12 cellular contexts compared by ENCODE assay signal in the genomic region with DNA sequence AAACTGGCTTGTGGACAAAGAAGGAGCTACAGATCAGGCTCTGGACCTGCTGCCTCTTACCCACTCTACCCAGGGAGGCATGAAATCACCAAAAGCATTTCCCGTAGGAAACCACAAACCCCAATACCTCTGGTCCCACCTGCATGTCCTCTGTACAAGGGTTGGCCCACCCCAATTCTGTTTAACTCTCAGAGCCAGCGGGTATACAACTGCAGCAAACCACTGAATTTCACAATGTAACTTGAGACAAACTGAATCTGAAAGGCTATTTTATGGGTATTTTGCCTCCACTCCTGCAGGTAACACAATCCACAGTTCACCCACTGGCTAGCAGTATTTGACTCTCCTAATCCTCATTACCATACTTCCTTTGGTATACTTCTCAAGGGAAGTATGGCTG. TPM values are rescaled to one million over a fixed set of nuclear protein-coding genes. Genes with fewer than 3 reads are reported as not detected.
DNase-seq lines count a peak whose midpoint lies in the region; ATAC-seq, FAIRE-seq and TF ChIP-seq lines count a peak whose summit lies in the region.
"Had no signal": no experiment of that assay in that cellular context is flagged by ENCODE, and none has a peak within 500 bp of the region (broad histone marks: within the 10 kb centered on the region; RNA-seq: fewer than 3 reads in every experiment).

No MANE protein-coding gene starts in this region.

- H3K9me2 ChIP-seq in SK-N-SH: no peaks in the 10 kb centered on the region

- H3K9me3 ChIP-seq in DND-41 (ENCODE audit: insufficient read depth, low read length, severe bottlenecking) (no peaks in the 10 kb centered on the region), SK-N-SH (no peaks in the 10 kb centered on the region), Caco-2 (no peaks in the 10 kb centered on the region), right cardiac atrium (ENCODE audit: control insufficient read depth, low read length) (no peaks in the 10 kb centered on the region)

- WGBS in SK-N-SH (ENCODE audit: low lambda C conversion rate): 54% methylated on average over 2 of the region's 2 CpGs
- WGBS in right cardiac atrium: 53% methylated on average over 2 of the region's 2 CpGs

- H3K79me2 ChIP-seq in DND-41 (ENCODE audit: insufficient read depth, low read length) (no peaks in the 10 kb centered on the region), SK-N-SH (ENCODE audit: insufficient read depth) (peaks cover 31% of the 10 kb centered on the region)

- no peaks in the 10 kb centered on the region for H3K4me1 Mint-ChIP-seq in Caco-2 (ENCODE audit: low read depth, unreplicated experiment)

- no peak overlapping the region for H3K4me3 ChIP-seq in DND-41 (ENCODE audit: low read depth in 1 of 2, low read length in 2 of 2)
- H3K4me3 ChIP-seq in SK-N-SH (ENCODE audit: low read depth in 2 of 2, low read length in 1 of 2): no peak overlapping the region
- no peak overlapping the region for H3K4me3 ChIP-seq in Caco-2 (ENCODE audit: low read depth, low read length)
- no peak overlapping the region for H3K4me3 ChIP-seq in right cardiac atrium (ENCODE audit: low read length)
- H3K4me3 ChIP-seq: lung, smooth muscle cell had no signal

- TF ChIP-seq RAD21 in SK-N-SH (IDR thresholded peaks at IDR 0.05; ENCODE audit: low read length): no peak

- H3K27me3 Mint-ChIP-seq in Caco-2 (ENCODE audit: insufficient read depth, unreplicated experiment): peaks cover 10% of the 10 kb centered on the region

- H3F3A ChIP-seq in SK-N-SH (replicated peaks; ENCODE audit: insufficient read depth): peaks cover 10% of the 10 kb centered on the region

- POLR2A ChIA-PET in SK-N-SH (lab: Yijun Ruan, JAX) (no interaction called here), Caco-2 (lab: Charles Lee) (no interaction called here)

- DNase-seq in DND-41 (peak; percentile 71), SK-N-SH (no peak), Caco-2 (no peak), right cardiac atrium (no peak), NCI-H226 (no peak), frontal cortex (ENCODE audit: low spot score in 2 of 2) (no peak)
- DNase-seq: C1 segment of cervical spinal cord had no signal

- H3K4me1 ChIP-seq in DND-41 (ENCODE audit: insufficient read depth, low read length) (peaks cover 18% of the 10 kb centered on the region), SK-N-SH (ENCODE audit: control insufficient read depth in 1 of 2, insufficient read depth in 2 of 2, low read depth in 1 of 2, low read length in 1 of 2) (peaks cover 8 to 13% of the 10 kb centered on the region in 2 experiments; a peak in 3 of 4 replicates), Caco-2 (no peaks in the 10 kb centered on the region), right cardiac atrium (ENCODE audit: control insufficient read depth, insufficient read depth, low read length) (no peaks in the 10 kb centered on the region)

- H3K27me3 ChIP-seq in DND-41 (ENCODE audit: insufficient read depth, low read length, poor library complexity) (no peaks in the 10 kb centered on the region), SK-N-SH (ENCODE audit: insufficient read depth) (no peaks in the 10 kb centered on the region), Caco-2 (replicated peaks; ENCODE audit: control insufficient read depth, insufficient read depth, low read length) (no peaks in the 10 kb centered on the region), right cardiac atrium (ENCODE audit: control insufficient read depth, insufficient read depth) (peaks cover 6% of the 10 kb centered on the region)

- no peak overlapping the region for H3K4me3 Mint-ChIP-seq in Caco-2 (ENCODE audit: unreplicated experiment)

- no peak for TF ChIP-seq EP300 in SK-N-SH (IDR thresholded peaks at IDR 0.05; ENCODE audit: borderline replicate concordance in 1 of 2, low read depth in 1 of 2, low read length in 1 of 2)

- no peak for FAIRE-seq in frontal cortex (lab: Jason Lieb, UNC)

- H3K9ac ChIP-seq in DND-41 (ENCODE audit: low read depth, low read length): no peak overlapping the region
- no peak overlapping the region for H3K9ac ChIP-seq in SK-N-SH

- H3K36me3 ChIP-seq in DND-41 (ENCODE audit: insufficient read depth, low read length) (no peaks in the 10 kb centered on the region), SK-N-SH (replicated peaks in 1 of 2; ENCODE audit: control insufficient read depth in 1 of 2, insufficient read depth in 2 of 2, low read length in 1 of 2) (peaks cover 5 to 7% of the 10 kb centered on the region in 2 experiments), Caco-2 (ENCODE audit: control insufficient read depth, insufficient read depth, low read length) (no peaks in the 10 kb centered on the region)

- H3K27ac ChIP-seq in DND-41 (ENCODE audit: low read length) (peak overlapping the region; percentile 7; the same call in 1 of the 2 replicates), SK-N-SH (ENCODE audit: low read depth in 2 of 2, low read length in 1 of 2) (peak overlapping the region; percentile 17 to 28; a peak in 2 of 4 replicates), right cardiac atrium (ENCODE audit: low read length) (no peak overlapping the region)

- intact Hi-C loops in Caco-2 (cut with micrococcal nuclease; ENCODE audit: unreplicated experiment): no loop called here
- intact Hi-C loops in right cardiac atrium (cut with DNase I): no loop called here

- H4K20me1 ChIP-seq in DND-41 (ENCODE audit: insufficient read depth, low read length) (no peaks in the 10 kb centered on the region; the same call in 1 of the 2 replicates), SK-N-SH (ENCODE audit: insufficient read depth) (no peaks in the 10 kb centered on the region)

- no peaks in the 10 kb centered on the region for H3K36me3 Mint-ChIP-seq in Caco-2 (ENCODE audit: insufficient read depth, unreplicated experiment)

- H2AFZ ChIP-seq in DND-41 (ENCODE audit: low read depth, low read length) (no peak overlapping the region), SK-N-SH (ENCODE audit: low read depth) (no peak overlapping the region)

- no peak overlapping the region for H3K27ac Mint-ChIP-seq in Caco-2 (ENCODE audit: unreplicated experiment)

- BruUV-seq in Caco-2 (replicated peaks; lab: Mats Ljungman, UMichigan): no TSS peak

- no peak for TF ChIP-seq CTCF in DND-41 (IDR thresholded peaks at IDR 0.05; ENCODE audit: borderline replicate concordance, extremely low read depth, low read length, poor library complexity, severe bottlenecking)
- TF ChIP-seq CTCF in SK-N-SH (IDR thresholded peaks at IDR 0.05): no peak
- TF ChIP-seq CTCF in Caco-2 (IDR thresholded peaks at IDR 0.05; ENCODE audit: insufficient read depth in 1 of 2, low read depth in 1 of 2, low read length in 1 of 2, severe bottlenecking in 1 of 2, unreplicated experiment in 1 of 2): no peak

- CTCF ChIA-PET in SK-N-SH (lab: Yijun Ruan, JAX) (interaction anchor here (1.9 to 5.0 kb wide), 2 partner anchors 10 to 620 kb away, joined by 6 to 21 read pairs; no protein-coding TSS in a partner anchor), Caco-2 (lab: Charles Lee) (no interaction called here)

- H3K9me3 Mint-ChIP-seq in Caco-2 (ENCODE audit: unreplicated experiment): no peaks in the 10 kb centered on the region

- H3K4me2 ChIP-seq in DND-41 (ENCODE audit: insufficient read depth, low read length) (peak overlapping the region; percentile 38; the same call in 1 of the 2 replicates), SK-N-SH (0 out of 2 replicates have a peak overlapping the region, but pooled peaks have one; percentile 26)
- H3K4me2 ChIP-seq: smooth muscle cell had no signal

- ATAC-seq in DND-41 (ENCODE audit: insufficient read depth, low read depth): peak; percentile 97
- peak; percentile 82 for ATAC-seq in GM19467 (IDR thresholded peaks at IDR 0.05; ENCODE audit: unreplicated experiment)
- peak; percentile 53 for ATAC-seq in HG03135 (IDR thresholded peaks at IDR 0.05; ENCODE audit: unreplicated experiment)
- no peak for ATAC-seq in right cardiac atrium
- ATAC-seq: activated CD4-positive, CD25-positive, alpha-beta regulatory T cell treated with anti-CD3 and anti-CD28 coated beads, Interleukin-2, amount 50 U/mL, for 24 hours had no signal

TF ChIP-seq in SK-N-SH, 30 proteins besides CTCF, POLR2A, EP300 and RAD21 (continues in another document):
- TF ChIP-seq FOXJ3 (CRISPR knock-in tag; IDR thresholded peaks at IDR 0.05) (no peak), REST (IDR thresholded peaks at IDR 0.05; ENCODE audit: low read depth, low read length) (no peak)
- TF ChIP-seq, protein P1, sequence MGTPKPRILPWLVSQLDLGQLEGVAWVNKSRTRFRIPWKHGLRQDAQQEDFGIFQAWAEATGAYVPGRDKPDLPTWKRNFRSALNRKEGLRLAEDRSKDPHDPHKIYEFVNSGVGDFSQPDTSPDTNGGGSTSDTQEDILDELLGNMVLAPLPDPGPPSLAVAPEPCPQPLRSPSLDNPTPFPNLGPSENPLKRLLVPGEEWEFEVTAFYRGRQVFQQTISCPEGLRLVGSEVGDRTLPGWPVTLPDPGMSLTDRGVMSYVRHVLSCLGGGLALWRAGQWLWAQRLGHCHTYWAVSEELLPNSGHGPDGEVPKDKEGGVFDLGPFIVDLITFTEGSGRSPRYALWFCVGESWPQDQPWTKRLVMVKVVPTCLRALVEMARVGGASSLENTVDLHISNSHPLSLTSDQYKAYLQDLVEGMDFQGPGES (IDR thresholded peaks at IDR 0.05; ENCODE audit: low read depth, low read length): no peak

RNA-seq across cellular contexts. Expression of gene SIX1, which starts 16.5 kb away (rescaled TPM):
- polyA plus RNA-seq in SK-N-SH (2012; rRNA removed) (31.2 and 52.1 TPM in 2 replicates), right cardiac atrium (0.14 TPM)
- 34.8 and 43.7 TPM in 2 replicates for polyA plus RNA-seq in SK-N-SH (2012; cell fraction: cytosol; rRNA removed)
- 42.7 and 45.1 TPM in 2 replicates for polyA plus RNA-seq in SK-N-SH (2012; cell fraction: nucleus; rRNA removed)
- total RNA-seq in Caco-2 (2022) (0.26 and 0.32 TPM in 2 replicates), right cardiac atrium (not detected), frontal cortex (0.41 TPM)
- total RNA-seq: smooth muscle cell had no signal
- polyA plus RNA-seq: smooth muscle cell had no signal

Comparison
In these comparisons a context has a peak if more than half of its experiments do, and no peak if none do; other contexts are left out.
1. ATAC-seq: peak in DND-41 (single experiment), GM19467 (single experiment) and HG03135 (single experiment); none in right cardiac atrium (0 of 2).